Comparison of ENCODE assay signal across 8 cellular contexts in genomic region chr5:14145356-14146334, GRCh38. TPM values are rescaled to one million over a fixed set of nuclear protein-coding genes. Genes with fewer than 3 reads are reported as not detected.
DNase-seq lines count a peak whose midpoint lies in the region; ATAC-seq and TF ChIP-seq lines count a peak whose summit lies in the region.

No MANE protein-coding gene starts in this region.

- H3K36me3 Mint-ChIP-seq in activated naive CD4-positive, alpha-beta T cell treated with anti-CD3 and anti-CD28 coated beads, Interleukin-2, amount 10 ng/mL, durations not matched to agents 7 days and 5 days = no peaks in the 10 kb centered on the region
- H3K36me3 Mint-ChIP-seq in activated naive CD4-positive, alpha-beta T cell treated with anti-CD3 and anti-CD28 coated beads, Interleukin-2, amount 50 U/mL, for 72 hours = peaks cover 0 to 4% of the 10 kb centered on the region in 2 donors

- no peak for ATAC-seq in activated naive CD4-positive, alpha-beta T cell treated with anti-CD3 and anti-CD28 coated beads, Interleukin-2, amount 50 U/mL, for 72 hours
- ATAC-seq in right lobe of liver = no peak
- ATAC-seq in HG02970 (IDR thresholded peaks at IDR 0.05; ENCODE audit: low FRiP score, unreplicated experiment) = no peak
- no peak for ATAC-seq in HG02852 (IDR thresholded peaks at IDR 0.05; ENCODE audit: unreplicated experiment)

- peaks cover 13% of the 10 kb centered on the region for H3K4me1 Mint-ChIP-seq in activated naive CD4-positive, alpha-beta T cell treated with anti-CD3 and anti-CD28 coated beads, Interleukin-2, amount 10 ng/mL, durations not matched to agents 7 days and 5 days

- no peaks in the 10 kb centered on the region for H3K9me3 ChIP-seq in right lobe of liver

- CTCF ChIA-PET in activated naive CD4-positive, alpha-beta T cell treated with anti-CD3 and anti-CD28 coated beads, Interleukin-2, amount 10 ng/mL, durations not matched to agents 7 days and 5 days (lab: Charles Lee) = interaction anchor here (0.6 to 0.9 kb wide), 2 partner anchors 124 to 509 kb away, joined by 3 read pairs; no protein-coding TSS in a partner anchor

- H3K4me3 Mint-ChIP-seq in activated naive CD4-positive, alpha-beta T cell treated with anti-CD3 and anti-CD28 coated beads, Interleukin-2, amount 10 ng/mL, durations not matched to agents 7 days and 5 days = peak overlapping the region; percentile 62

- peak overlapping the region; percentile 95 for H3K27ac ChIP-seq in brain microvascular endothelial cell
- peak overlapping the region; percentile 84 to 94 (median 91) for H3K27ac ChIP-seq in right lobe of liver
- peak overlapping the region; percentile 35 for H3K27ac ChIP-seq in urinary bladder (ENCODE audit: low read depth)

- H3K4me1 ChIP-seq in right lobe of liver (peaks cover 0 to 47% (median 21%) of the 10 kb centered on the region in 4 donors), urinary bladder (ENCODE audit: insufficient read depth) (no peaks in the 10 kb centered on the region)

- no peak for DNase-seq in activated naive CD4-positive, alpha-beta T cell treated with anti-CD3 and anti-CD28 coated beads, Interleukin-2, amount 10 ng/mL, durations not matched to agents 7 days and 5 days
- no peak for DNase-seq in activated naive CD4-positive, alpha-beta T cell treated with anti-CD3 and anti-CD28 coated beads, Interleukin-2, amount 50 U/mL, for 72 hours (ENCODE audit: low spot score in 2 of 2)
- no peak for DNase-seq in brain microvascular endothelial cell
- no peak for DNase-seq in right lobe of liver
- DNase-seq in ACHN = no peak

- no peaks in the 10 kb centered on the region for H3K27me3 ChIP-seq in brain microvascular endothelial cell (replicated peaks)
- H3K27me3 ChIP-seq in right lobe of liver = no peaks in the 10 kb centered on the region

- no peak for TF ChIP-seq CTCF in brain microvascular endothelial cell (IDR thresholded peaks at IDR 0.05; ENCODE audit: low read depth, low read length, missing control alignments)
- TF ChIP-seq CTCF in right lobe of liver (IDR thresholded peaks at IDR 0.05) = no peak

- in situ Hi-C loops in brain microvascular endothelial cell (cut with HindIII; ENCODE audit: low pct_ligation_motif_present, low sequenced_read_pairs) (no loop called here), ACHN (cut with HindIII; ENCODE audit: low pct_ligation_motif_present, low pct_unique_long_range_greater_than_20kb, low sequenced_read_pairs) (no loop called here)

- H3K9me3 Mint-ChIP-seq in activated naive CD4-positive, alpha-beta T cell treated with anti-CD3 and anti-CD28 coated beads, Interleukin-2, amount 10 ng/mL, durations not matched to agents 7 days and 5 days = no peaks in the 10 kb centered on the region
- no peaks in the 10 kb centered on the region for H3K9me3 Mint-ChIP-seq in activated naive CD4-positive, alpha-beta T cell treated with anti-CD3 and anti-CD28 coated beads, Interleukin-2, amount 50 U/mL, for 72 hours

- 51% methylated on average over 15 of the region's 15 CpGs for WGBS in right lobe of liver (ENCODE audit: insufficient coverage, low coverage, low lambda C conversion rate, missing lambda C conversion rate)
- 28% methylated on average over 15 of the region's 15 CpGs for WGBS in urinary bladder

- H3K27me3 Mint-ChIP-seq in activated naive CD4-positive, alpha-beta T cell treated with anti-CD3 and anti-CD28 coated beads, Interleukin-2, amount 10 ng/mL, durations not matched to agents 7 days and 5 days = peaks cover 75% of the 10 kb centered on the region

- peak overlapping the region; percentile 96 for H3K4me3 ChIP-seq in brain microvascular endothelial cell (ENCODE audit: low read depth, low read length)
- H3K4me3 ChIP-seq in right lobe of liver = peak overlapping the region; percentile 56 to 75 (median 73)
- H3K4me3 ChIP-seq in urinary bladder (ENCODE audit: low read depth, low read length) = peak overlapping the region; percentile 94

- H3K36me3 ChIP-seq in brain microvascular endothelial cell (replicated peaks) = peaks cover 15% of the 10 kb centered on the region
- no peaks in the 10 kb centered on the region for H3K36me3 ChIP-seq in right lobe of liver
- no peaks in the 10 kb centered on the region for H3K36me3 ChIP-seq in urinary bladder (ENCODE audit: insufficient read depth)

- no peak for TF ChIP-seq POLR2A in right lobe of liver (IDR thresholded peaks at IDR 0.05)

- H3K27ac Mint-ChIP-seq in activated naive CD4-positive, alpha-beta T cell treated with anti-CD3 and anti-CD28 coated beads, Interleukin-2, amount 10 ng/mL, durations not matched to agents 7 days and 5 days = no peak overlapping the region
- H3K27ac Mint-ChIP-seq in activated naive CD4-positive, alpha-beta T cell treated with anti-CD3 and anti-CD28 coated beads, Interleukin-2, amount 50 U/mL, for 72 hours = peak overlapping the region in 1 of 2 donors; percentile 23

- intact Hi-C loops in right lobe of liver (cut with DNase I) = no loop called here

RNA-seq across cellular contexts. Expression of gene TRIO, which starts 2.5 kb away (rescaled TPM):
- 10 to 100 TPM; 13.3 to 18.2 TPM for total RNA-seq in activated naive CD4-positive, alpha-beta T cell treated with anti-CD3 and anti-CD28 coated beads, Interleukin-2, amount 50 U/mL, for 72 hours
- total RNA-seq in right lobe of liver (10 to 100 TPM; 34.7 to 63.5 (median 50.2) TPM), urinary bladder (233 TPM)
- polyA plus RNA-seq in urinary bladder = 35.8 TPM

Comparison
In these comparisons a context has a peak if more than half of its experiments do, and no peak if none do; other contexts are left out.
1. H3K27ac ChIP-seq: peak in every context shown above with its lines; median percentile 95 in brain microvascular endothelial cell; 91 in right lobe of liver; 35 in urinary bladder.